8 cellular contexts compared by ENCODE assay signal in the genomic region with DNA sequence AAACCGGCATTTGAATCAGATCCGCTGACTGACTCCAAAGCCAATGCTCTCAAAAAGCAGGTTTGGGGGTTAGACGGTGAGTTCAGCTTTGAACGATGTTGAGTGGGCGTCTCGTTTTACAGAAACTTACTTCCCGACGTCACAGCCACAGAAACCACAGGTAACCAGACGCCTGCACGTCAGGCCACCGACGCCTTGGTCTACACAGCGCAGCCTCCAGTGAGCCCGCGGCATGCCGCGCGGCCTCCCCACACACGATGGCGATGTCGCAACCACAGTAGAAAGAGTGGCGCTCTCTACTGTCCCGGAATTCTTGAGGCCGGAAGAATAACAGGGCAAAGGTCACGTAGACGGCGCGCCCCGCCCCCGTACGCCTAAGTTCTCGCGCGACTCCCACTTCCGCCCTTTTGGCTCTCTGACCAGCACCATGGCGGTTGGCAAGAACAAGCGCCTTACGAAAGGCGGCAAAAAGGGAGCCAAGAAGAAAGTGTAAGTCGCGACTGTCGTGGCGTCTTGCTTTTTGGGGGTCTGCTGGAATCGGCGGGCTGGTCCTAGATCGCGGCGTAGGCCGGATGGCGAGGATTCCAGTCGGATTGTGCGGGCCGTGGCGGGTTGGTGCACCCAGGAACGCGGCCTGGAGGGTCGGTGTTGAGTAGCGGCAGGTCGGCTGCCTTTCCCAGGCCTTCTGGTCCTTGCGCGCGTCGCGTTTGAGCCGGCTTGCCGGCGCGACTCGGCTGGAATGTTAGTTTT. TPM values are rescaled to one million over a fixed set of nuclear protein-coding genes. Genes with fewer than 3 reads are reported as not detected.
A peak's percentile ranks its signal among the peaks of the same experiment; 100 is the strongest.
DNase-seq lines count a peak whose midpoint lies in the region; ATAC-seq and TF ChIP-seq lines count a peak whose summit lies in the region.

A gene (plus strand): TSS at position 403 of the 750 bp plus-strand sequence. CDS start 25 bp downstream, at position 428.

- peak; percentile 90 for ATAC-seq in activated T-helper 17 cell treated with anti-CD3 and anti-CD28 coated beads, Interleukin-2, amount 50 U/mL, for 72 hours (replicated peaks)
- ATAC-seq in natural killer cell treated with Interleukin-12 subunit alpha and Interleukin-12 subunit beta and Interleukin-15 and Interleukin-18, amount 100 ng/mL, for 72 hours: peak; percentile 98 to 99

- peak within 1 kb of the TSS; percentile 98 for H3K9ac ChIP-seq in GM23248

- peaks cover 23% of the 10 kb centered on the region for H3K4me1 Mint-ChIP-seq in activated T-helper 17 cell treated with anti-CD3 and anti-CD28 coated beads, Interleukin-2, amount 50 U/mL, for 72 hours
- peaks cover 21 to 31% of the 10 kb centered on the region in 2 donors for H3K4me1 Mint-ChIP-seq in natural killer cell treated with Interleukin-12 subunit alpha and Interleukin-12 subunit beta and Interleukin-15 and Interleukin-18, amount 100 ng/mL, for 72 hours (ENCODE audit: low read depth in 2 of 2)
- H3K4me1 Mint-ChIP-seq in stimulated activated naive CD8-positive, alpha-beta T cell treated with anti-CD3 and anti-CD28 coated beads, Interleukin-15, Interleukin-2, amounts not matched to agents 100 ng/mL and 50 ng/mL, for 24 hours (ENCODE audit: low read depth): peaks cover 61% of the 10 kb centered on the region

- no peaks in the 10 kb centered on the region for H3K9me3 Mint-ChIP-seq in activated T-helper 17 cell treated with anti-CD3 and anti-CD28 coated beads, Interleukin-2, amount 50 U/mL, for 72 hours
- no peaks in the 10 kb centered on the region for H3K9me3 Mint-ChIP-seq in natural killer cell treated with Interleukin-12 subunit alpha and Interleukin-12 subunit beta and Interleukin-15 and Interleukin-18, amount 100 ng/mL, for 72 hours
- H3K9me3 Mint-ChIP-seq in stimulated activated naive CD8-positive, alpha-beta T cell treated with anti-CD3 and anti-CD28 coated beads, Interleukin-15, Interleukin-2, amounts not matched to agents 100 ng/mL and 50 ng/mL, for 24 hours: no peaks in the 10 kb centered on the region

- H3K4me3 Mint-ChIP-seq in activated T-helper 17 cell treated with anti-CD3 and anti-CD28 coated beads, Interleukin-2, amount 50 U/mL, for 72 hours: peak within 1 kb of the TSS; percentile 99
- H3K4me3 Mint-ChIP-seq in natural killer cell treated with Interleukin-12 subunit alpha and Interleukin-12 subunit beta and Interleukin-15 and Interleukin-18, amount 100 ng/mL, for 72 hours: peak within 1 kb of the TSS; percentile 96
- peak within 1 kb of the TSS; percentile 97 for H3K4me3 Mint-ChIP-seq in stimulated activated naive CD8-positive, alpha-beta T cell treated with anti-CD3 and anti-CD28 coated beads, Interleukin-15, Interleukin-2, amounts not matched to agents 100 ng/mL and 50 ng/mL, for 24 hours

- peak within 1 kb of the TSS; percentile 99 for H3K27ac Mint-ChIP-seq in activated T-helper 17 cell treated with anti-CD3 and anti-CD28 coated beads, Interleukin-2, amount 50 U/mL, for 72 hours
- H3K27ac Mint-ChIP-seq in natural killer cell treated with Interleukin-12 subunit alpha and Interleukin-12 subunit beta and Interleukin-15 and Interleukin-18, amount 100 ng/mL, for 72 hours: peak within 1 kb of the TSS; percentile 98
- peak within 1 kb of the TSS; percentile 99 for H3K27ac Mint-ChIP-seq in stimulated activated naive CD8-positive, alpha-beta T cell treated with anti-CD3 and anti-CD28 coated beads, Interleukin-15, Interleukin-2, amounts not matched to agents 100 ng/mL and 50 ng/mL, for 24 hours

- peaks cover 55% of the 10 kb centered on the region for H3K36me3 Mint-ChIP-seq in activated T-helper 17 cell treated with anti-CD3 and anti-CD28 coated beads, Interleukin-2, amount 50 U/mL, for 72 hours (ENCODE audit: low read depth)
- peaks cover 29% of the 10 kb centered on the region for H3K36me3 Mint-ChIP-seq in natural killer cell treated with Interleukin-12 subunit alpha and Interleukin-12 subunit beta and Interleukin-15 and Interleukin-18, amount 100 ng/mL, for 72 hours
- peaks cover 48% of the 10 kb centered on the region for H3K36me3 Mint-ChIP-seq in stimulated activated naive CD8-positive, alpha-beta T cell treated with anti-CD3 and anti-CD28 coated beads, Interleukin-15, Interleukin-2, amounts not matched to agents 100 ng/mL and 50 ng/mL, for 24 hours (ENCODE audit: low read depth)

- peaks cover 18% of the 10 kb centered on the region for H3K4me1 ChIP-seq in GM23248 (ENCODE audit: insufficient read depth)

- peak within 1 kb of the TSS; percentile 96 for H3K4me3 ChIP-seq in GM23248
- peak within 1 kb of the TSS; percentile 71 for H3K4me3 ChIP-seq in fibroblast of mammary gland (ENCODE audit: control insufficient read depth, low read depth, low read length)

- peak within 1 kb of the TSS; percentile 95 for H2AFZ ChIP-seq in GM23248

- peak within 1 kb of the TSS; percentile 86 for H3K27ac ChIP-seq in GM23248

- H3F3A ChIP-seq in GM23248 (ENCODE audit: insufficient read depth): peaks cover 30% of the 10 kb centered on the region

- peaks cover 44% of the 10 kb centered on the region for H3K79me2 ChIP-seq in GM23248 (ENCODE audit: insufficient read depth)

- peaks cover 36% of the 10 kb centered on the region for H3K36me3 ChIP-seq in GM23248 (ENCODE audit: low read depth)

- TF ChIP-seq CTCF in fibroblast of mammary gland (conservative IDR thresholded peaks at IDR 0.05; ENCODE audit: control insufficient read depth, insufficient read depth, low read depth, low read length): peak; percentile 69

- H3K27me3 ChIP-seq in GM23248 (replicated peaks; ENCODE audit: insufficient read depth): no peaks in the 10 kb centered on the region

- no peaks in the 10 kb centered on the region for H3K9me2 ChIP-seq in GM23248 (ENCODE audit: insufficient read depth)

- in situ Hi-C loops in GM23248 (cut with MboI): no loop called here

- WGBS in GM23248 (ENCODE audit: low coverage in 1 of 2, low lambda C conversion rate in 2 of 2, missing lambda C conversion rate in 2 of 2), 2 experiments: 2% methylated on average over 63 to 69 of the region's 69 CpGs

- DNase-seq in EH (ENCODE audit: low read depth) (peak; percentile 95), GM23248 (peak; percentile 98), LHCN-M2 (ENCODE audit: low read depth) (peak; percentile 96), RPMI8226 (peak; percentile 94), fibroblast of mammary gland (ENCODE audit: low read depth) (peak; percentile 98)
- DNase-seq in natural killer cell treated with Interleukin-12 subunit alpha and Interleukin-12 subunit beta and Interleukin-15 and Interleukin-18, amount 100 ng/mL, for 72 hours (ENCODE audit: low spot score): peak; percentile 97

- peak within 1 kb of the TSS; percentile 95 for H3K4me2 ChIP-seq in GM23248 (ENCODE audit: unreplicated experiment)

- H3K9me3 ChIP-seq in GM23248 (ENCODE audit: low read depth): no peaks in the 10 kb centered on the region

- H3K27me3 Mint-ChIP-seq in activated T-helper 17 cell treated with anti-CD3 and anti-CD28 coated beads, Interleukin-2, amount 50 U/mL, for 72 hours: no peaks in the 10 kb centered on the region
- peaks cover 9 to 13% of the 10 kb centered on the region in 2 donors for H3K27me3 Mint-ChIP-seq in natural killer cell treated with Interleukin-12 subunit alpha and Interleukin-12 subunit beta and Interleukin-15 and Interleukin-18, amount 100 ng/mL, for 72 hours
- no peaks in the 10 kb centered on the region for H3K27me3 Mint-ChIP-seq in stimulated activated naive CD8-positive, alpha-beta T cell treated with anti-CD3 and anti-CD28 coated beads, Interleukin-15, Interleukin-2, amounts not matched to agents 100 ng/mL and 50 ng/mL, for 24 hours

- peaks cover 14% of the 10 kb centered on the region; the same call in 1 of the 2 replicates for H4K20me1 ChIP-seq in GM23248 (ENCODE audit: insufficient read depth)

RNA-seq across cellular contexts. Expression of the gene that starts here (rescaled TPM):
- total RNA-seq in GM23248 (2014; rRNA removed; shearing (Covaris generic)): 1,990 and 2,540 TPM in 2 replicates
- 870 and 943 TPM in 2 replicates for polyA plus RNA-seq in GM23248 (2016; fragmentation: Nextera tagmentation; extraction: Ambion mirVana)
- 2,821 and 2,834 TPM in 2 replicates for total RNA-seq in LHCN-M2 (2014; rRNA removed)
- polyA plus RNA-seq in LHCN-M2 (2012): 1,694 TPM
- total RNA-seq in activated T-helper 17 cell treated with anti-CD3 and anti-CD28 coated beads, Interleukin-2, amount 50 U/mL, for 72 hours: 1,000 to 10,000 TPM; 1,932 to 2,919 TPM
- 1,000 to 10,000 TPM in 1 of 2 donors, 100 to 1,000 TPM in 1; 892 to 1,061 TPM for total RNA-seq in natural killer cell treated with Interleukin-12 subunit alpha and Interleukin-12 subunit beta and Interleukin-15 and Interleukin-18, amount 100 ng/mL, for 72 hours

Comparison
In these comparisons a context has a peak if more than half of its experiments do, and no peak if none do; other contexts are left out.
1. Peak in every context shown above with its lines: DNase-seq, ATAC-seq, H3K4me3 ChIP-seq and H3K27ac ChIP-seq.